ENCODE assay signal across 6 cellular contexts in genomic region chr6:31817929-31818511, GRCh38. TPM values are rescaled to one million over a fixed set of nuclear protein-coding genes. Genes with fewer than 3 reads are reported as not detected.
A peak's percentile ranks its signal among the peaks of the same experiment; 100 is the strongest.
DNase-seq lines count a peak whose midpoint lies in the region; ATAC-seq and TF ChIP-seq lines count a peak whose summit lies in the region.
"Not testable (repeated sequence)": the region's sequence is repeated elsewhere in the genome, so short reads cannot be mapped to it uniquely, and the experiment has no call there.

No MANE protein-coding gene starts in this region.

- WGBS in right lobe of liver (ENCODE audit: insufficient coverage, low coverage, low lambda C conversion rate, missing lambda C conversion rate) = 9% methylated on average over 5 of the region's 8 CpGs
- 61 to 70% methylated on average over 8 of the region's 8 CpGs for WGBS in sigmoid colon, 2 donors

- not testable (repeated sequence) for H3K9me3 ChIP-seq in A673 (ENCODE audit: low read depth, low read length, poor library complexity, severe bottlenecking); right lobe of liver; sigmoid colon

- peak overlapping the region; percentile 85 for H3K4me3 Mint-ChIP-seq in activated naive CD4-positive, alpha-beta T cell treated with anti-CD3 and anti-CD28 coated beads for 36 hours
- peak overlapping the region; percentile 56 for H3K4me3 Mint-ChIP-seq in endothelial cell (ENCODE audit: unreplicated experiment)

- not testable (repeated sequence) for TF ChIP-seq EP300 in sigmoid colon (IDR thresholded peaks at IDR 0.05)

- H3K36me3 ChIP-seq in A673 (ENCODE audit: insufficient read depth, low read length, poor library complexity, severe bottlenecking); right lobe of liver; sigmoid colon: not testable (repeated sequence)

- H3K36me3 Mint-ChIP-seq in activated naive CD4-positive, alpha-beta T cell treated with anti-CD3 and anti-CD28 coated beads for 36 hours (ENCODE audit: low read depth); endothelial cell (ENCODE audit: low read depth, unreplicated experiment): not testable (repeated sequence)

- H3K9me3 Mint-ChIP-seq in activated naive CD4-positive, alpha-beta T cell treated with anti-CD3 and anti-CD28 coated beads for 36 hours; endothelial cell (ENCODE audit: unreplicated experiment): not testable (repeated sequence)

- intact Hi-C loops in A673 (cut with micrococcal nuclease; ENCODE audit: unreplicated experiment); right lobe of liver (cut with DNase I); sigmoid colon (cut with DNase I): not testable (repeated sequence)
- intact Hi-C loops in activated naive CD4-positive, alpha-beta T cell treated with anti-CD3 and anti-CD28 coated beads for 36 hours (cut with micrococcal nuclease) = loop anchor here (2.0 kb wide), 2 partner anchors 47 to 137 kb away; partner anchors contain the start of gene LY6G5C

- not testable (repeated sequence) for TF ChIP-seq CTCF in A673 (conservative IDR thresholded peaks at IDR 0.05; ENCODE audit: low read depth, low read length); endothelial cell (IDR thresholded peaks at IDR 0.05; ENCODE audit: unreplicated experiment); right lobe of liver (IDR thresholded peaks at IDR 0.05); sigmoid colon (IDR thresholded peaks at IDR 0.05)

- not testable (repeated sequence) for DNase-seq in A673 (ENCODE audit: low spot score); activated naive CD4-positive, alpha-beta T cell treated with anti-CD3 and anti-CD28 coated beads for 36 hours; endothelial cell (ENCODE audit: low spot score); right lobe of liver; sigmoid colon
- DNase-seq in M059J (ENCODE audit: low read depth) = peak; percentile 30

- H3K27me3 Mint-ChIP-seq in activated naive CD4-positive, alpha-beta T cell treated with anti-CD3 and anti-CD28 coated beads for 36 hours (ENCODE audit: low read depth); endothelial cell (ENCODE audit: unreplicated experiment): not testable (repeated sequence)

- ATAC-seq in right lobe of liver = peak in 2 of 4 donors; percentile 0

- H3K27ac ChIP-seq in A673 (ENCODE audit: low read depth, low read length, poor library complexity, severe bottlenecking) = peak overlapping the region; percentile 12
- H3K27ac ChIP-seq in right lobe of liver = peak overlapping the region; percentile 68 to 100 (median 79)
- peak overlapping the region; percentile 93 to 98 (median 95) for H3K27ac ChIP-seq in sigmoid colon

- CTCF ChIA-PET in A673 (lab: Charles Lee) = not testable (repeated sequence)
- CTCF ChIA-PET in activated naive CD4-positive, alpha-beta T cell treated with anti-CD3 and anti-CD28 coated beads for 36 hours (lab: Charles Lee) = interaction anchor here (0.6 to 1.0 kb wide), 10 partner anchors 9 to 220 kb away, joined by 3 to 6 read pairs (median 3); partner anchors contain the start of genes BAG6, HSPA1B and VARS1

- not testable (repeated sequence) for BruUV-seq in A673 (replicated peaks; lab: Mats Ljungman, UMichigan)

- TF ChIP-seq POLR2A in right lobe of liver (IDR thresholded peaks at IDR 0.05); sigmoid colon (IDR thresholded peaks at IDR 0.05): not testable (repeated sequence)

- not testable (repeated sequence) for H3K27me3 ChIP-seq in A673 (replicated peaks; ENCODE audit: insufficient read depth, low read depth, low read length, poor library complexity); right lobe of liver; sigmoid colon

- H3K27ac Mint-ChIP-seq in activated naive CD4-positive, alpha-beta T cell treated with anti-CD3 and anti-CD28 coated beads for 36 hours = peak overlapping the region; percentile 93
- H3K27ac Mint-ChIP-seq in endothelial cell (ENCODE audit: unreplicated experiment) = not testable (repeated sequence)

- peaks cover 60% of the 10 kb centered on the region for H3K4me1 Mint-ChIP-seq in activated naive CD4-positive, alpha-beta T cell treated with anti-CD3 and anti-CD28 coated beads for 36 hours (ENCODE audit: low read depth)
- H3K4me1 Mint-ChIP-seq in endothelial cell (ENCODE audit: unreplicated experiment) = peaks cover 20% of the 10 kb centered on the region

- H3K4me1 ChIP-seq in A673 (ENCODE audit: insufficient read depth, low read length, poor library complexity, severe bottlenecking) = peaks cover 14% of the 10 kb centered on the region
- H3K4me1 ChIP-seq in right lobe of liver = peaks cover 0 to 43% (median 19%) of the 10 kb centered on the region in 4 donors
- peaks cover 0 to 62% (median 56%) of the 10 kb centered on the region in 4 donors for H3K4me1 ChIP-seq in sigmoid colon

- H3K4me3 ChIP-seq in A673 (ENCODE audit: low read depth, low read length, poor library complexity, severe bottlenecking) = peak overlapping the region; percentile 50
- H3K4me3 ChIP-seq in right lobe of liver = peak overlapping the region; percentile 35 to 59 (median 52)
- peak overlapping the region; percentile 22 to 53 (median 46) for H3K4me3 ChIP-seq in sigmoid colon

- POLR2A ChIA-PET in A673 (lab: Charles Lee; ENCODE audit: low non-redundant PET) = not testable (repeated sequence)

RNA-seq across cellular contexts. Expression of gene HSPA1A, which starts 2.7 kb away (rescaled TPM):
- total RNA-seq in A673 (2021) = 113 and 129 TPM in 2 replicates
- 163 and 238 TPM in 2 replicates for total RNA-seq in M059J (2014; rRNA removed; shearing (Covaris generic))
- 10 to 100 TPM; 19.8 to 23.1 TPM for total RNA-seq in activated naive CD4-positive, alpha-beta T cell treated with anti-CD3 and anti-CD28 coated beads for 36 hours
- total RNA-seq in endothelial cell (ENCODE audit: unreplicated experiment) = 27.2 TPM
- 100 to 1,000 TPM in 2 of 6 experiments, 10 to 100 TPM in 4; 73.2 to 442 (median 80.2) TPM for total RNA-seq in right lobe of liver
- 100 to 1,000 TPM; 147 to 321 (median 168) TPM for total RNA-seq in sigmoid colon
- polyA plus RNA-seq in sigmoid colon = 10 to 100 TPM; 39.0 to 70.1 (median 63.1) TPM

RNA-seq across cellular contexts. Expression of gene HSPA1L, which starts 2.9 kb away (rescaled TPM):
- total RNA-seq in A673 (2021) = 1.1 and 1.4 TPM in 2 replicates
- 0.30 and 2.5 TPM in 2 replicates for total RNA-seq in M059J (2014; rRNA removed; shearing (Covaris generic))
- total RNA-seq in activated naive CD4-positive, alpha-beta T cell treated with anti-CD3 and anti-CD28 coated beads for 36 hours = under 1 TPM; 0.86 to 0.95 TPM
- total RNA-seq in endothelial cell (ENCODE audit: unreplicated experiment) = 0.82 TPM
- 1 to 10 TPM in 1 of 6 experiments, under 1 TPM in 5; 0.37 to 1.2 (median 0.56) TPM for total RNA-seq in right lobe of liver
- total RNA-seq in sigmoid colon = 1 to 10 TPM; 1.1 to 2.3 (median 1.8) TPM
- 1 to 10 TPM in 1 of 3 donors, under 1 TPM in 2; 0.23 to 1.2 (median 0.60) TPM for polyA plus RNA-seq in sigmoid colon

RNA-seq across cellular contexts. Expression of gene HSPA1B, which starts 9.5 kb away (rescaled TPM):
- total RNA-seq in A673 (2021) = 116 and 131 TPM in 2 replicates
- 185 and 359 TPM in 2 replicates for total RNA-seq in M059J (2014; rRNA removed; shearing (Covaris generic))
- 10 to 100 TPM; 47.8 to 50.1 TPM for total RNA-seq in activated naive CD4-positive, alpha-beta T cell treated with anti-CD3 and anti-CD28 coated beads for 36 hours
- 19.8 TPM for total RNA-seq in endothelial cell (ENCODE audit: unreplicated experiment)
- total RNA-seq in right lobe of liver = 100 to 1,000 TPM in 2 of 6 experiments, 10 to 100 TPM in 4; 41.5 to 144 (median 47.5) TPM
- total RNA-seq in sigmoid colon = 100 to 1,000 TPM in 3 of 4 donors, 10 to 100 TPM in 1; 72.6 to 237 (median 113) TPM
- polyA plus RNA-seq in sigmoid colon = 100 to 1,000 TPM in 1 of 3 donors, 10 to 100 TPM in 2; 63.1 to 116 (median 64.3) TPM

RNA-seq across cellular contexts. Expression of gene LSM2, which starts 11.3 kb away (rescaled TPM):
- total RNA-seq in A673 (2021) (99.8 and 104 TPM in 2 replicates), endothelial cell (ENCODE audit: unreplicated experiment) (57.1 TPM), right lobe of liver (10 to 100 TPM; 11.0 to 26.1 (median 11.6) TPM), sigmoid colon (10 to 100 TPM; 29.6 to 53.5 (median 48.1) TPM)
- total RNA-seq in M059J (2014; rRNA removed; shearing (Covaris generic)) = 162 and 306 TPM in 2 replicates
- 100 to 1,000 TPM; 172 to 174 TPM for total RNA-seq in activated naive CD4-positive, alpha-beta T cell treated with anti-CD3 and anti-CD28 coated beads for 36 hours
- 10 to 100 TPM; 28.4 to 94.7 (median 49.9) TPM for polyA plus RNA-seq in sigmoid colon

RNA-seq across cellular contexts. Expression of gene VARS1, which starts 22.5 kb away (rescaled TPM):
- total RNA-seq in A673 (2021) (233 and 247 TPM in 2 replicates), endothelial cell (ENCODE audit: unreplicated experiment) (53.0 TPM), right lobe of liver (10 to 100 TPM; 31.0 to 58.1 (median 41.0) TPM), sigmoid colon (10 to 100 TPM; 16.0 to 36.2 (median 27.7) TPM)
- total RNA-seq in M059J (2014; rRNA removed; shearing (Covaris generic)) = 33.1 and 51.2 TPM in 2 replicates
- total RNA-seq in activated naive CD4-positive, alpha-beta T cell treated with anti-CD3 and anti-CD28 coated beads for 36 hours = 100 to 1,000 TPM; 157 to 161 TPM
- polyA plus RNA-seq in sigmoid colon = 10 to 100 TPM in 1 of 3 donors, 1 to 10 TPM in 2; 6.0 to 50.9 (median 6.0) TPM

Comparison
In these comparisons a context has a peak if more than half of its experiments do, and no peak if none do; other contexts are left out.
1. H3K27ac ChIP-seq: peak in every context shown above with its lines; median percentile 95 in sigmoid colon; 79 in right lobe of liver; 12 in A673.